In the genomic region with DNA sequence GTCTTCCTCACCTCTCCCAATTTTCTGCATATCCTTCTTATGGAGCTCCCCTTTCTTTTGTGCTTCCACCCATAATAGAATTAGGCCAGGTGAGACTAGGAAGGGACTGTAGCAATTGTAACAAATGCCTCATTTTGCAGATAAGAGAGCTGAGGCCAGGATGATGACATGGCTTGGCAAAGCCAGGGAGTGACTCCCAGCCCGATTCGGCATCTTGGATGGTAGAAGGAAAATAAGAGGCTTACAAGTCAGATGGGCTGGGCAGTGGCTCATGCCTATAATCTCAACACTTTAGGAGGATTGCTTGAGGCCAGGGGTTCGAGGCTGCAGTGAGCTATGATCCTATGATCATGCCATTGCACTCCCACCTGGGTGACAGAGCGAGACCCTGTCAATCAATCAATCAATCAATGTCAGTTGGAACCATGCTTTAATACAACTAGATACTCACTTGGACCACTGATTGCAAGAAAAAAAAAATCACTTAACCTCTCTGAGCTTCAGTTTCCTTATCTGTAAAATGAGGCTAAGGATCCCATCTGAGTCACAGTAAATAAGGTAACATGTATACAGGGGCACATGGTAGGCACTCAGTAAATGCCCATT, we compare ENCODE assay signal across 25 cellular contexts. TPM values are rescaled to one million over a fixed set of nuclear protein-coding genes. Genes with fewer than 3 reads are reported as not detected.
DNase-seq lines count a peak whose midpoint lies in the region; ATAC-seq, FAIRE-seq and TF ChIP-seq lines count a peak whose summit lies in the region.
"Had no signal": no experiment of that assay in that cellular context is flagged by ENCODE, and none has a peak within 500 bp of the region (broad histone marks: within the 10 kb centered on the region; RNA-seq: fewer than 3 reads in every experiment).

No MANE protein-coding gene starts in this region.

- H3K4me1 Mint-ChIP-seq in endodermal cell (peaks cover 43% of the 10 kb centered on the region), nephron (peaks cover 75% of the 10 kb centered on the region)
- H3K4me1 Mint-ChIP-seq in activated CD8-positive, alpha-beta memory T cell treated with anti-CD3 and anti-CD28 coated beads, Interleukin-2, amount 10 ng/mL, durations not matched to agents 7 days and 5 days = no peaks in the 10 kb centered on the region

- H3K27ac ChIP-seq in cardiac muscle cell (peak overlapping the region; percentile 75), endodermal cell (ENCODE audit: low read depth, low read length) (no peak overlapping the region), upper lobe of right lung (peak overlapping the region; percentile 36)
- H3K27ac ChIP-seq: brain microvascular endothelial cell, spleen had no signal

- H3K27ac Mint-ChIP-seq in endodermal cell (no peak overlapping the region), nephron (peak overlapping the region; percentile 76 to 88 (median 84))
- H3K27ac Mint-ChIP-seq in activated CD8-positive, alpha-beta memory T cell treated with anti-CD3 and anti-CD28 coated beads, Interleukin-2, amount 10 ng/mL, durations not matched to agents 7 days and 5 days = no peak overlapping the region
- H3K27ac Mint-ChIP-seq: activated CD8-positive, alpha-beta T cell treated with anti-CD3 and anti-CD28 coated beads for 36 hours; effector memory CD8-positive, alpha-beta T cell had no signal

- H3K4me1 ChIP-seq in cardiac muscle cell (ENCODE audit: low read depth) = peaks cover 17% of the 10 kb centered on the region
- H3K4me1 ChIP-seq in endodermal cell (ENCODE audit: control insufficient read depth, insufficient read depth, low read length) = peaks cover 20% of the 10 kb centered on the region
- peaks cover 8% of the 10 kb centered on the region for H3K4me1 ChIP-seq in upper lobe of right lung
- H3K4me1 ChIP-seq: spleen, transverse colon had no signal

- H3K9me3 ChIP-seq in cardiac muscle cell (ENCODE audit: low read depth) (no peaks in the 10 kb centered on the region), endodermal cell (ENCODE audit: control insufficient read depth, low read length) (no peaks in the 10 kb centered on the region), upper lobe of right lung (no peaks in the 10 kb centered on the region)
- H3K9me3 ChIP-seq: A549, BE2C, mucosa of descending colon, spleen, transverse colon had no signal

- 84 to 88% methylated on average over 3 to 4 of the region's 4 CpGs for whole genome bisulfite sequencing in endodermal cell (ENCODE audit: insufficient coverage in 1 of 2, insufficient read length in 1 of 2), 2 experiments

- FAIRE-seq in HTR-8/SVneo (lab: Jason Lieb, UNC) = no peak
- FAIRE-seq: A549, colon, GM12891 had no signal

- no peak overlapping the region for H3K4me3 Mint-ChIP-seq in endodermal cell
- H3K4me3 Mint-ChIP-seq in nephron = peak overlapping the region; percentile 85 to 92 (median 89)
- no peak overlapping the region for H3K4me3 Mint-ChIP-seq in activated CD8-positive, alpha-beta memory T cell treated with anti-CD3 and anti-CD28 coated beads, Interleukin-2, amount 10 ng/mL, durations not matched to agents 7 days and 5 days
- H3K4me3 Mint-ChIP-seq: activated CD8-positive, alpha-beta T cell treated with anti-CD3 and anti-CD28 coated beads for 36 hours; effector memory CD8-positive, alpha-beta T cell had no signal

- H3K9ac ChIP-seq in endodermal cell (ENCODE audit: extremely low read depth, low read length, poor library complexity, severe bottlenecking) = no peak overlapping the region

- H3K27me3 Mint-ChIP-seq in endodermal cell (ENCODE audit: insufficient read depth) (peaks cover 10% of the 10 kb centered on the region), nephron (ENCODE audit: low read depth) (peaks cover 3% of the 10 kb centered on the region)
- peaks cover 35% of the 10 kb centered on the region for H3K27me3 Mint-ChIP-seq in activated CD8-positive, alpha-beta memory T cell treated with anti-CD3 and anti-CD28 coated beads, Interleukin-2, amount 10 ng/mL, durations not matched to agents 7 days and 5 days

- CTCF ChIA-PET in activated CD8-positive, alpha-beta memory T cell treated with anti-CD3 and anti-CD28 coated beads, Interleukin-2, amount 10 ng/mL, durations not matched to agents 7 days and 5 days (lab: Charles Lee) = interaction anchor here (1.1 to 1.3 kb wide), 2 partner anchors 19 to 55 kb away, joined by 3 read pairs; no protein-coding TSS in a partner anchor

- no peaks in the 10 kb centered on the region for H3K9me3 Mint-ChIP-seq in endodermal cell
- no peaks in the 10 kb centered on the region for H3K9me3 Mint-ChIP-seq in nephron
- H3K9me3 Mint-ChIP-seq in activated CD8-positive, alpha-beta memory T cell treated with anti-CD3 and anti-CD28 coated beads, Interleukin-2, amount 10 ng/mL, durations not matched to agents 7 days and 5 days (ENCODE audit: low read depth) = no peaks in the 10 kb centered on the region
- H3K9me3 Mint-ChIP-seq: activated CD8-positive, alpha-beta T cell treated with anti-CD3 and anti-CD28 coated beads for 36 hours; effector memory CD8-positive, alpha-beta T cell had no signal

- no peaks in the 10 kb centered on the region for H3K36me3 ChIP-seq in cardiac muscle cell
- no peaks in the 10 kb centered on the region for H3K36me3 ChIP-seq in endodermal cell (ENCODE audit: control insufficient read depth, insufficient read depth, low read length)
- H3K36me3 ChIP-seq in upper lobe of right lung = no peaks in the 10 kb centered on the region
- H3K36me3 ChIP-seq: BE2C, brain microvascular endothelial cell, spleen, transverse colon had no signal

- intact Hi-C loops in left ventricle myocardium superior (cut with micrococcal nuclease) (no loop called here), upper lobe of right lung (cut with DNase I) (no loop called here)

- H3K4me3 ChIP-seq in cardiac muscle cell (no peak overlapping the region), endodermal cell (ENCODE audit: low read length) (peak overlapping the region; percentile 41), upper lobe of right lung (no peak overlapping the region)
- H3K4me3 ChIP-seq: A549, mucosa of descending colon, spleen, transverse colon had no signal

- no peaks in the 10 kb centered on the region for H3K36me3 Mint-ChIP-seq in endodermal cell (ENCODE audit: low read depth)
- H3K36me3 Mint-ChIP-seq in nephron (ENCODE audit: low read depth) = no peaks in the 10 kb centered on the region
- no peaks in the 10 kb centered on the region for H3K36me3 Mint-ChIP-seq in activated CD8-positive, alpha-beta memory T cell treated with anti-CD3 and anti-CD28 coated beads, Interleukin-2, amount 10 ng/mL, durations not matched to agents 7 days and 5 days

- no peaks in the 10 kb centered on the region for H3K27me3 ChIP-seq in cardiac muscle cell
- peaks cover 11% of the 10 kb centered on the region for H3K27me3 ChIP-seq in endodermal cell (ENCODE audit: control insufficient read depth, insufficient read depth, low read length, poor library complexity, severe bottlenecking)
- H3K27me3 ChIP-seq in upper lobe of right lung = no peaks in the 10 kb centered on the region
- H3K27me3 ChIP-seq: BE2C, transverse colon had no signal

- no peak for ATAC-seq in left ventricle myocardium superior
- no peak for ATAC-seq in upper lobe of right lung
- no peak for ATAC-seq in activated CD8-positive, alpha-beta memory T cell treated with anti-CD3 and anti-CD28 coated beads, Interleukin-2, amount 10 ng/mL, durations not matched to agents 7 days and 5 days
- ATAC-seq: activated CD4-positive, CD25-positive, alpha-beta regulatory T cell treated with anti-CD3 and anti-CD28 coated beads, Interleukin-2, amount 50 U/mL, for 24 hours; activated CD8-positive, alpha-beta T cell treated with anti-CD3 and anti-CD28 coated beads for 36 hours; effector memory CD8-positive, alpha-beta T cell; stimulated activated naive CD8-positive, alpha-beta T cell treated with anti-CD3 and anti-CD28 coated beads, Interleukin-15, Interleukin-2, amounts not matched to agents 100 U/mL and 50 U/mL, for 24 hours had no signal

- peak in 1 of 2 donors; percentile 33 for DNase-seq in cardiac muscle cell (ENCODE audit: low read depth in 1 of 2, low spot score in 1 of 2)
- no peak for DNase-seq in left ventricle myocardium superior
- DNase-seq in endodermal cell = no peak
- DNase-seq in upper lobe of right lung = no peak
- no peak for DNase-seq in activated CD8-positive, alpha-beta memory T cell treated with anti-CD3 and anti-CD28 coated beads, Interleukin-2, amount 10 ng/mL, durations not matched to agents 7 days and 5 days
- no peak for DNase-seq in HTR-8/SVneo (ENCODE audit: insufficient read length, low spot score)
- DNase-seq in NCI-H226 = no peak
- DNase-seq: activated CD8-positive, alpha-beta T cell treated with anti-CD3 and anti-CD28 coated beads for 36 hours; activated gamma-delta T cell; BE2C; brain microvascular endothelial cell; DND-41; effector memory CD8-positive, alpha-beta T cell; mucosa of descending colon; spleen; stimulated activated CD4-positive, alpha-beta T cell treated with anti-CD3 and anti-CD28 coated beads, Interleukin-4, amount 100 ng/mL, for 1 hour; stimulated activated naive CD8-positive, alpha-beta T cell treated with anti-CD3 and anti-CD28 coated beads, Interleukin-15, Interleukin-2, amounts not matched to agents 100 U/mL and 50 U/mL, for 24 hours; T-helper 9 cell; transverse colon had no signal

- TF ChIP-seq CTCF in cardiac muscle cell (IDR thresholded peaks at IDR 0.05; ENCODE audit: low read depth, low read length) (no peak), endodermal cell (conservative IDR thresholded peaks at IDR 0.05) (no peak), nephron (IDR thresholded peaks at IDR 0.05; ENCODE audit: unreplicated experiment in 3 of 3) (no peak), upper lobe of right lung (IDR thresholded peaks at IDR 0.05) (no peak)

RNA-seq across cellular contexts. Expression of a gene that starts 51.6 kb away (rescaled TPM):
- total RNA-seq in cardiac muscle cell (44.1 and 71.7 TPM in 2 replicates), left ventricle myocardium superior (21.6 TPM), endodermal cell (10 to 100 TPM; 37.0 to 43.3 TPM), upper lobe of right lung (7.1 TPM)
- 23.1 and 41.6 TPM in 2 replicates for polyA plus RNA-seq in cardiac muscle cell
- 15.0 TPM for polyA plus RNA-seq in endodermal cell (2013, experiment 1 of 2)
- polyA plus RNA-seq in endodermal cell (2013, experiment 2 of 2) = 14.0 TPM
- total RNA-seq in activated CD8-positive, alpha-beta memory T cell treated with anti-CD3 and anti-CD28 coated beads, Interleukin-2, amount 10 ng/mL, durations not matched to agents 7 days and 5 days = under 1 TPM; 0.02 to 0.29 TPM
- total RNA-seq: OCI-LY7 had no signal

Comparison
In these comparisons a context has a peak if more than half of its experiments do, and no peak if none do; other contexts are left out.
1. H3K27ac Mint-ChIP-seq: peak in nephron (3 of 3); none in endodermal cell (single experiment) and activated CD8-positive, alpha-beta memory T cell treated with anti-CD3 and anti-CD28 coated beads, Interleukin-2, amount 10 ng/mL, durations not matched to agents 7 days and 5 days (single experiment).
2. H3K4me3 Mint-ChIP-seq: peak in nephron (3 of 3); none in endodermal cell (single experiment) and activated CD8-positive, alpha-beta memory T cell treated with anti-CD3 and anti-CD28 coated beads, Interleukin-2, amount 10 ng/mL, durations not matched to agents 7 days and 5 days (single experiment).